In the genomic region with DNA sequence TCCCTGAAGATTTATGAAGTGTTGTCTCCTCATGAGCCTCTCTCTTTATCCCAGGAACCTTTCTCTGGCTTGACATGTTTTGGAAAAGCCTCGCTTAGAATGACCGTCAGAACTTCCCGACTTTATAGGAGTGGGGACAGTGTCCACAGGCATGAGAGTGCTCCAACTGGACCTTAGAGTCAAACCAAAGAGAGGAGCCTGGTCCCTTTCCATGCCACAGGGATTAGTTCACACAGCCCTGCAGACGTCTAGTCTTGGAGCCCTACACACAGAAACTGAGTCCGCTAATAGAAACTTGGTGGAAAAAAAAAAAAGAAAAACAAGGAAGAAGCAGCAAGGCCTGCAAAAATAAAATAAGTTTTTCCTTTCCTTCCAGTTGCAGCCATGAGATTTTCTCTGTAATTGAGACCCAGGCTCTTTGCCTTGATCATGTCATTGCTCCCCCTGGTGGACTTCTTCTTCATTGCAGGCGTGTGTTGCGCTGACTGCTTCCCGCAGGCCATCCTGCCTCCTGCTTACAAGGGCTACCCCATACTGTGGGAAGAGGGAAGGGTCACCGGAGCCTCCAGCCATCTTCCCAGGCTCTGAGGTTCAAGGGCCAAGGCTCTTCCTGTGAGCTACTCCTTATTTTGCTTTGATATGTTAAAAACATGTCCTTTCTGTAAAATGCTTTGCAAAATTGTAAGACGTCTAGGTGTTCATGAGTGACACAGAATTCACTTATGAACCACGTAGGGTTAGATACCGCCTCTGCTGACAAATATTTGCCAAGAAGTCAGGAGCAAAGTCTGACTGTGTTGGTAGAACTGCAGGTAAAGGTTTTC, we compare ENCODE assay signal across 8 cellular contexts.
DNase-seq lines count a peak whose midpoint lies in the region; ATAC-seq, FAIRE-seq and TF ChIP-seq lines count a peak whose summit lies in the region.

No MANE protein-coding gene starts in this region.

- no peaks in the 10 kb centered on the region for H3K36me3 ChIP-seq in lower lobe of right lung

- peaks cover 7% of the 10 kb centered on the region for H3K4me1 ChIP-seq in lower lobe of right lung

- no peaks in the 10 kb centered on the region for H3K9me3 ChIP-seq in lower lobe of right lung

- peak; percentile 72 for ATAC-seq in HG03432 (IDR thresholded peaks at IDR 0.05; ENCODE audit: unreplicated experiment)
- ATAC-seq in lower lobe of right lung, result peak; percentile 94 to 95

- TF ChIP-seq CTCF in dorsolateral prefrontal cortex (IDR thresholded peaks at IDR 0.05 in 54 of 56, conservative IDR thresholded peaks at IDR 0.05 in 2 of 56; ENCODE audit: low read depth in 1 of 56, partially characterized antibody in 56 of 56) (peak; percentile 81 to 98 (median 94)), lower lobe of right lung (IDR thresholded peaks at IDR 0.05) (peak; percentile 95)

- H3K27me3 ChIP-seq in dorsolateral prefrontal cortex (no peaks in the 10 kb centered on the region), lower lobe of right lung (ENCODE audit: low read depth) (no peaks in the 10 kb centered on the region)

- H3K27ac ChIP-seq in dorsolateral prefrontal cortex, result peak overlapping the region in 1 of 59 donors; percentile 3
- no peak overlapping the region for H3K27ac ChIP-seq in lower lobe of right lung

- TF ChIP-seq POLR2A in GM12892 (IDR thresholded peaks at IDR 0.05; ENCODE audit: low read depth, low read length), result no peak

- H3K4me3 ChIP-seq in dorsolateral prefrontal cortex (no peak overlapping the region), lower lobe of right lung (no peak overlapping the region)

- peak; percentile 89 for FAIRE-seq in GM12892 (lab: Jason Lieb, UNC)

- DNase-seq in 8988T (peak; percentile 30), GM12892 (ENCODE audit: insufficient read length) (peak; percentile 36), NCI-H526 (lab: John Stamatoyannopoulos, UW) (peak; percentile 47 to 85), dorsolateral prefrontal cortex (peak; percentile 66 to 93 (median 85)), lower lobe of right lung (peak; percentile 79)
- DNase-seq in activated CD4-positive, alpha-beta T cell treated with anti-CD3 and anti-CD28 coated beads, Interleukin-2, amount 50 U/mL, for 1 hour, result peak; percentile 76
- DNase-seq in stimulated activated CD8-positive, alpha-beta memory T cell treated with anti-CD3 and anti-CD28 coated beads, Interleukin-12 subunit alpha, Interleukin-12 subunit beta, amount 100 ng/mL, for 4 hours (ENCODE audit: low read depth), result peak; percentile 31

- intact Hi-C loops in dorsolateral prefrontal cortex (cut with DNase I) (loop anchor here (2.0 to 5.0 kb wide), 3 partner anchors 201 to 386 kb away; a partner anchor contains a TSS), lower lobe of right lung (cut with DNase I) (loop anchor here (10.0 kb wide), 1 partner anchor 373 kb away; no protein-coding TSS in a partner anchor)

Comparison
In these comparisons a context has a peak if more than half of its experiments do, and no peak if none do; other contexts are left out.
1. DNase-seq: peak in every context shown above with its lines; median percentile 85 in dorsolateral prefrontal cortex; 79 in lower lobe of right lung; 76 in activated CD4-positive, alpha-beta T cell treated with anti-CD3 and anti-CD28 coated beads, Interleukin-2, amount 50 U/mL, for 1 hour; 66 in NCI-H526; 36 in GM12892; 31 in stimulated activated CD8-positive, alpha-beta memory T cell treated with anti-CD3 and anti-CD28 coated beads, Interleukin-12 subunit alpha, Interleukin-12 subunit beta, amount 100 ng/mL, for 4 hours; 30 in 8988T.